ENCODE assay signal across 15 cellular contexts in the genomic region with DNA sequence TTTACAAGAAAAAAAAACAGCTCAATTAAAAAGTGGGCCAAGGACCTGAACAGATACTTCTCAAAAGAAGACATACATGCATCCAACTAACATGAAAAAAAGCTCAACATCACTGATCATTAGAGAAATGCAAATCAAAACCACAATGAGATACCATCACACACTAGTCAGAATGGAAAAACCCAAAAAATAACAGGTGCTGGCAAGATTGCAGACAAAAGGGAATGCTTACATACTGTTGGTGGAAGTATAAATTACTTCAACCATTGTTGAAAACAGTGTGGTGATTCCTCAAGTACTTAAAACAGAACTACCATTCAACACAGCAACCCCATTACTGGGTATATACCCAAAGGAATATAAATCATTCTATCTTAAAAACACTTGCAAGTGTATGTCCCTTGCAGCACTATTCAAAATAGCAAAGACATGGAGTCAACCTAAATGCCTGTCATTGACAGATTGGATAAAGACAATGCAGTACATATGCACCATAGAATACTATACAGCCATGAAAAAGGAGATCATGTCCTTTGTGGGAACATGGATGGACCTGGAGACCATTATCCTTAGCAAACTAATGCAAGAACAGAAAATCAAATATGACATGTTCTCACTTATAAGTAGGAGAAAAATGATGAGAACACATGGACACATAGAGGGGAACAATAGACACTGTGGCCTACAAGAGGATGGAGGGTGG.
DNase-seq lines count a peak whose midpoint lies in the region; ATAC-seq, FAIRE-seq and TF ChIP-seq lines count a peak whose summit lies in the region.
"Had no signal": no experiment of that assay in that cellular context is flagged by ENCODE, and none has a peak within 500 bp of the region (broad histone marks: within the 10 kb centered on the region; RNA-seq: fewer than 3 reads in every experiment).

No MANE protein-coding gene starts in this region.

- H3K4me1 Mint-ChIP-seq in activated T-helper 1 cell treated with anti-CD3 and anti-CD28 coated beads, Interleukin-12 subunit alpha, Interleukin-12 subunit beta, Interleukin-2, Interleukin-4 antibody, amounts not matched to agents 30 ng/mL and 10 ng/mL and 1 ng/mL, durations not matched to agents 14 hours and 24 hours and 36 hours (ENCODE audit: low read depth), result peaks cover 5% of the 10 kb centered on the region

- no peak overlapping the region for H3K27ac ChIP-seq in sigmoid colon
- H3K27ac ChIP-seq: right atrium auricular region, uterus had no signal

- H3K9me3 ChIP-seq in sigmoid colon, result no peaks in the 10 kb centered on the region
- H3K9me3 ChIP-seq: right atrium auricular region, uterus had no signal

- peaks cover 6% of the 10 kb centered on the region for H3K36me3 Mint-ChIP-seq in activated T-helper 1 cell treated with anti-CD3 and anti-CD28 coated beads, Interleukin-12 subunit alpha, Interleukin-12 subunit beta, Interleukin-2, Interleukin-4 antibody, amounts not matched to agents 30 ng/mL and 10 ng/mL and 1 ng/mL, durations not matched to agents 14 hours and 24 hours and 36 hours (ENCODE audit: low read depth)

- TF ChIP-seq EP300 in sigmoid colon (IDR thresholded peaks at IDR 0.05), result no peak

- no peak for TF ChIP-seq CTCF in sigmoid colon (IDR thresholded peaks at IDR 0.05)

- ATAC-seq in GM18502 (IDR thresholded peaks at IDR 0.05; ENCODE audit: poor library complexity, unreplicated experiment), result peak; percentile 97
- peak; percentile 56 for ATAC-seq in GM19467 (IDR thresholded peaks at IDR 0.05; ENCODE audit: unreplicated experiment)
- ATAC-seq in HG03060 (IDR thresholded peaks at IDR 0.05; ENCODE audit: low read depth, unreplicated experiment), result peak; percentile 91

- peak overlapping the region; percentile 10 for H3K4me3 Mint-ChIP-seq in activated T-helper 1 cell treated with anti-CD3 and anti-CD28 coated beads, Interleukin-12 subunit alpha, Interleukin-12 subunit beta, Interleukin-2, Interleukin-4 antibody, amounts not matched to agents 30 ng/mL and 10 ng/mL and 1 ng/mL, durations not matched to agents 14 hours and 24 hours and 36 hours
- H3K4me3 Mint-ChIP-seq: activated CD4-positive, alpha-beta T cell treated with anti-CD3 and anti-CD28 coated beads, Interleukin-2, amount 10 ng/mL, durations not matched to agents 24 days and 14 days; activated naive CD4-positive, alpha-beta T cell treated with anti-CD3 and anti-CD28 coated beads for 36 hours; H9 had no signal

- intact Hi-C loops in activated T-helper 1 cell treated with anti-CD3 and anti-CD28 coated beads, Interleukin-12 subunit alpha, Interleukin-12 subunit beta, Interleukin-2, Interleukin-4 antibody, amounts not matched to agents 30 ng/mL and 10 ng/mL and 1 ng/mL, durations not matched to agents 14 hours and 24 hours and 36 hours (cut with micrococcal nuclease), result loop anchor here (5.0 kb wide), 1 partner anchor 96 kb away; a partner anchor contains a TSS
- intact Hi-C loops in sigmoid colon (cut with DNase I), result no loop called here

- peaks cover 12% of the 10 kb centered on the region for H3K9me3 Mint-ChIP-seq in activated T-helper 1 cell treated with anti-CD3 and anti-CD28 coated beads, Interleukin-12 subunit alpha, Interleukin-12 subunit beta, Interleukin-2, Interleukin-4 antibody, amounts not matched to agents 30 ng/mL and 10 ng/mL and 1 ng/mL, durations not matched to agents 14 hours and 24 hours and 36 hours

- DNase-seq in activated T-helper 1 cell treated with anti-CD3 and anti-CD28 coated beads, Interleukin-12 subunit alpha, Interleukin-12 subunit beta, Interleukin-2, Interleukin-4 antibody, amounts not matched to agents 30 ng/mL and 10 ng/mL and 1 ng/mL, durations not matched to agents 14 hours and 24 hours and 36 hours (ENCODE audit: low spot score), result no peak
- DNase-seq in amygdala (lab: John Stamatoyannopoulos, UW) (no peak), frontal cortex (ENCODE audit: low spot score in 2 of 2) (no peak), sigmoid colon (no peak), C1 segment of cervical spinal cord (lab: John Stamatoyannopoulos, UW) (no peak)
- DNase-seq: activated CD4-positive, alpha-beta T cell treated with anti-CD3 and anti-CD28 coated beads, Interleukin-2, amount 10 ng/mL, durations not matched to agents 24 days and 14 days; activated naive CD4-positive, alpha-beta T cell treated with anti-CD3 and anti-CD28 coated beads for 36 hours; dermis blood vessel endothelial cell; H9; NCI-H524 treated with DMSO at 0.1 percent for 48 hours; uterus had no signal

- no peak for TF ChIP-seq POLR2A in sigmoid colon (IDR thresholded peaks at IDR 0.05)

- no peaks in the 10 kb centered on the region for H3K27me3 ChIP-seq in sigmoid colon
- H3K27me3 ChIP-seq: right atrium auricular region, uterus had no signal

- no peaks in the 10 kb centered on the region for H3K36me3 ChIP-seq in sigmoid colon
- H3K36me3 ChIP-seq: right atrium auricular region, uterus had no signal

- no peak for FAIRE-seq in frontal cortex (lab: Jason Lieb, UNC)

- no peak overlapping the region for H3K4me3 ChIP-seq in sigmoid colon
- H3K4me3 ChIP-seq: right atrium auricular region, uterus had no signal

- no peaks in the 10 kb centered on the region for H3K27me3 Mint-ChIP-seq in activated T-helper 1 cell treated with anti-CD3 and anti-CD28 coated beads, Interleukin-12 subunit alpha, Interleukin-12 subunit beta, Interleukin-2, Interleukin-4 antibody, amounts not matched to agents 30 ng/mL and 10 ng/mL and 1 ng/mL, durations not matched to agents 14 hours and 24 hours and 36 hours (ENCODE audit: insufficient read depth)
- H3K27me3 Mint-ChIP-seq: activated CD4-positive, alpha-beta T cell treated with anti-CD3 and anti-CD28 coated beads, Interleukin-2, amount 10 ng/mL, durations not matched to agents 24 days and 14 days had no signal

- H3K4me1 ChIP-seq in sigmoid colon, result no peaks in the 10 kb centered on the region
- H3K4me1 ChIP-seq: right atrium auricular region, uterus had no signal

- H3K27ac Mint-ChIP-seq in activated T-helper 1 cell treated with anti-CD3 and anti-CD28 coated beads, Interleukin-12 subunit alpha, Interleukin-12 subunit beta, Interleukin-2, Interleukin-4 antibody, amounts not matched to agents 30 ng/mL and 10 ng/mL and 1 ng/mL, durations not matched to agents 14 hours and 24 hours and 36 hours, result no peak overlapping the region
- H3K27ac Mint-ChIP-seq: activated CD4-positive, alpha-beta T cell treated with anti-CD3 and anti-CD28 coated beads, Interleukin-2, amount 10 ng/mL, durations not matched to agents 24 days and 14 days; activated naive CD4-positive, alpha-beta T cell treated with anti-CD3 and anti-CD28 coated beads for 36 hours; H9 had no signal
